Comparison of ENCODE assay signal across 12 cellular contexts in genomic region chr6:166490671-166491500, GRCh38.
DNase-seq lines count a peak whose midpoint lies in the region; ATAC-seq, FAIRE-seq and TF ChIP-seq lines count a peak whose summit lies in the region.
"Had no signal": no experiment of that assay in that cellular context is flagged by ENCODE, and none has a peak within 500 bp of the region (broad histone marks: within the 10 kb centered on the region; RNA-seq: fewer than 3 reads in every experiment).

No MANE protein-coding gene starts in this region.

- TF ChIP-seq CTCF in fibroblast of villous mesenchyme (IDR thresholded peaks at IDR 0.05; ENCODE audit: insufficient read depth, low read depth, low read length) = no peak
- no peak for TF ChIP-seq CTCF in uterus (IDR thresholded peaks at IDR 0.05)

- no peak for TF ChIP-seq POLR2A in uterus (IDR thresholded peaks at IDR 0.05)

- H3K27me3 ChIP-seq in uterus = no peaks in the 10 kb centered on the region

- intact Hi-C loops in uterus (cut with DNase I; ENCODE audit: low total_unique reads) = no loop called here

- peak; percentile 49 for DNase-seq in NCI-H1436 (lab: John Stamatoyannopoulos, UW)
- no peak for DNase-seq in NCI-H1436 treated with DMSO at 0.1 percent for 48 hours (lab: John Stamatoyannopoulos, UW)
- DNase-seq in RCC 7860 (ENCODE audit: low spot score) = peak; percentile 59
- DNase-seq in fibroblast of villous mesenchyme (ENCODE audit: low read depth) = peak; percentile 59
- peak; percentile 8 for DNase-seq in superior temporal gyrus (ENCODE audit: extremely low spot score)
- DNase-seq in uterus = no peak
- DNase-seq: activated CD8-positive, alpha-beta memory T cell treated with anti-CD3 and anti-CD28 coated beads for 24 hours had no signal

- no peaks in the 10 kb centered on the region for H3K9me3 ChIP-seq in uterus

- ATAC-seq in HG03442 (IDR thresholded peaks at IDR 0.05; ENCODE audit: unreplicated experiment) (no peak), HG03565 (IDR thresholded peaks at IDR 0.05; ENCODE audit: unreplicated experiment) (no peak)
- ATAC-seq: GM12878 had no signal

- no peak overlapping the region for H3K4me3 ChIP-seq in fibroblast of villous mesenchyme (ENCODE audit: low read depth, low read length)
- no peak overlapping the region for H3K4me3 ChIP-seq in uterus
- H3K4me3 ChIP-seq: GM12878, lung had no signal

- H3K4me1 ChIP-seq in uterus = no peaks in the 10 kb centered on the region

- FAIRE-seq in RCC 7860 (lab: Jason Lieb, UNC) = no peak
- FAIRE-seq: A204.1, GM12878 had no signal

- H3K27ac ChIP-seq in uterus = no peak overlapping the region

- H3K36me3 ChIP-seq in uterus = no peaks in the 10 kb centered on the region

Comparison
In these comparisons a context has a peak if more than half of its experiments do, and no peak if none do; other contexts are left out.
1. DNase-seq: peak in NCI-H1436 (single experiment), RCC 7860 (single experiment), fibroblast of villous mesenchyme (single experiment) and superior temporal gyrus (single experiment); none in NCI-H1436 treated with DMSO at 0.1 percent for 48 hours (single experiment) and uterus (0 of 2).